In genomic region chr7:28465697-28466096, GRCh38 we compare ENCODE assay signal across 32 cellular contexts. TPM values are rescaled to one million over a fixed set of nuclear protein-coding genes. Genes with fewer than 3 reads are reported as not detected.
"Had no signal": no experiment of that assay in that cellular context is flagged by ENCODE, and none has a peak within 500 bp of the region (broad histone marks: within the 10 kb centered on the region; RNA-seq: fewer than 3 reads in every experiment).

No MANE protein-coding gene starts in this region.

- H3K4me1 ChIP-seq: esophagus muscularis mucosa, foreskin keratinocyte, gastrocnemius medialis, heart left ventricle had no signal

- H3K36me3 ChIP-seq: brain microvascular endothelial cell, esophagus muscularis mucosa, gastrocnemius medialis, heart left ventricle had no signal

- H3K27ac ChIP-seq: brain microvascular endothelial cell, coronary artery, esophagus muscularis mucosa, foreskin keratinocyte, gastrocnemius medialis, heart left ventricle, VCaP had no signal

- H3K9me3 ChIP-seq: esophagus muscularis mucosa, gastrocnemius medialis had no signal

- DNase-seq: activated CD4-positive, alpha-beta memory T cell treated with anti-CD3 and anti-CD28 coated beads, Interleukin-2, amount 10 ng/mL, durations not matched to agents 7 days and 5 days; activated CD4-positive, alpha-beta T cell treated with anti-CD3 and anti-CD28 coated beads for 1 hour; activated CD4-positive, alpha-beta T cell treated with anti-CD3 and anti-CD28 coated beads for 4 hours; activated CD4-positive, alpha-beta T cell treated with anti-CD3 and anti-CD28 coated beads, Interleukin-2, amount 10 ng/mL, durations not matched to agents 7 days and 5 days; activated CD4-positive, alpha-beta T cell treated with anti-CD3 and anti-CD28 coated beads, Interleukin-2, amount 50 U/mL, for 4 hours; activated effector memory CD4-positive, alpha-beta T cell treated with Interleukin-2 at 50 U/mL for 16 hours; activated gamma-delta T cell treated with Interleukin-2 at 50 U/mL for 16 hours; activated naive CD4-positive, alpha-beta T cell treated with anti-CD3 and anti-CD28 coated beads, Interleukin-2, amount 50 U/mL, for 16 hours; activated naive CD4-positive, alpha-beta T cell treated with Interleukin-2 at 50 U/mL for 16 hours; activated T-cell treated with anti-CD3 and anti-CD28 coated beads, Interleukin-2, amount 50 U/mL, for 4 hours; amniotic stem cell; anterior cingulate cortex; brain microvascular endothelial cell; effector CD4-positive, alpha-beta T cell; effector memory CD8-positive, alpha-beta T cell; erythroblast; foreskin keratinocyte; gastrocnemius medialis; glutamatergic neuron; heart left ventricle; T-helper 2 cell had no signal

- H3K4me3 Mint-ChIP-seq: activated CD4-positive, alpha-beta memory T cell treated with anti-CD3 and anti-CD28 coated beads, Interleukin-2, amount 10 ng/mL, durations not matched to agents 7 days and 5 days; activated CD4-positive, alpha-beta T cell treated with anti-CD3 and anti-CD28 coated beads, Interleukin-2, amount 10 ng/mL, durations not matched to agents 7 days and 5 days; activated naive CD8-positive, alpha-beta T cell; activated T-cell treated with anti-CD3 and anti-CD28 coated beads, Interleukin-2, amount 50 U/mL, for 4 hours; activated T-helper 17 cell treated with anti-CD3 and anti-CD28 coated beads, Interleukin-2, amount 50 U/mL, for 72 hours; central memory CD8-positive, alpha-beta T cell; dendritic cell treated with granulocyte-macrophage colony-stimulating factor and Interleukin-4, amounts not matched to agents 40 ng/mL and 50 ng/mL, for 4 days; effector memory CD8-positive, alpha-beta T cell; WTC11 had no signal

- H3K4me1 Mint-ChIP-seq: activated CD4-positive, alpha-beta memory T cell treated with anti-CD3 and anti-CD28 coated beads, Interleukin-2, amount 10 ng/mL, durations not matched to agents 7 days and 5 days; activated CD4-positive, alpha-beta T cell treated with anti-CD3 and anti-CD28 coated beads, Interleukin-2, amount 10 ng/mL, durations not matched to agents 7 days and 5 days; activated T-helper 17 cell treated with anti-CD3 and anti-CD28 coated beads, Interleukin-2, amount 50 U/mL, for 72 hours; central memory CD8-positive, alpha-beta T cell had no signal

- H3K9me3 Mint-ChIP-seq: activated CD4-positive, alpha-beta memory T cell treated with anti-CD3 and anti-CD28 coated beads, Interleukin-2, amount 10 ng/mL, durations not matched to agents 7 days and 5 days; activated CD4-positive, alpha-beta T cell treated with anti-CD3 and anti-CD28 coated beads, Interleukin-2, amount 10 ng/mL, durations not matched to agents 7 days and 5 days; activated T-cell treated with anti-CD3 and anti-CD28 coated beads, Interleukin-2, amount 50 U/mL, for 4 hours; activated T-helper 17 cell treated with anti-CD3 and anti-CD28 coated beads, Interleukin-2, amount 50 U/mL, for 72 hours; central memory CD8-positive, alpha-beta T cell; dendritic cell treated with granulocyte-macrophage colony-stimulating factor and Interleukin-4, amounts not matched to agents 40 ng/mL and 50 ng/mL, for 4 days had no signal

- H3K36me3 Mint-ChIP-seq: activated naive CD8-positive, alpha-beta T cell; WTC11 had no signal

- H3K4me3 ChIP-seq: coronary artery, esophagus muscularis mucosa, gastrocnemius medialis, heart left ventricle had no signal

- H3K27ac Mint-ChIP-seq: activated CD4-positive, alpha-beta memory T cell treated with anti-CD3 and anti-CD28 coated beads, Interleukin-2, amount 10 ng/mL, durations not matched to agents 7 days and 5 days; activated CD4-positive, alpha-beta T cell treated with anti-CD3 and anti-CD28 coated beads, Interleukin-2, amount 10 ng/mL, durations not matched to agents 7 days and 5 days; activated naive CD8-positive, alpha-beta T cell; activated T-helper 17 cell treated with anti-CD3 and anti-CD28 coated beads, Interleukin-2, amount 50 U/mL, for 72 hours; dendritic cell treated with granulocyte-macrophage colony-stimulating factor and Interleukin-4, amounts not matched to agents 40 ng/mL and 50 ng/mL, for 4 days; effector memory CD8-positive, alpha-beta T cell; WTC11 had no signal

- ATAC-seq: activated T-cell treated with anti-CD3 and anti-CD28 coated beads, Interleukin-2, amount 50 U/mL, for 4 hours; activated T-helper 17 cell treated with anti-CD3 and anti-CD28 coated beads, Interleukin-2, amount 50 U/mL, for 72 hours; effector memory CD8-positive, alpha-beta T cell; foreskin keratinocyte; gastrocnemius medialis; heart left ventricle; WTC11 had no signal

- FAIRE-seq: astrocyte, bronchial epithelial cell had no signal

- H3K27me3 ChIP-seq: brain microvascular endothelial cell, esophagus muscularis mucosa, gastrocnemius medialis, heart left ventricle had no signal

RNA-seq across cellular contexts. Expression of gene CREB5, which starts 53.4 kb away (rescaled TPM):
- total RNA-seq: activated CD4-positive, alpha-beta memory T cell treated with anti-CD3 and anti-CD28 coated beads, Interleukin-2, amount 10 ng/mL, durations not matched to agents 7 days and 5 days; activated CD4-positive, alpha-beta T cell treated with anti-CD3 and anti-CD28 coated beads, Interleukin-2, amount 10 ng/mL, durations not matched to agents 7 days and 5 days; T-helper 1 cell treated with Interleukin-12 subunit alpha and Interleukin-12 subunit beta and Interleukin-4 antibody, amounts not matched to agents 30 ng/mL and 1 ng/mL, for 36 hours had no signal
